ENCODE assay signal across 11 cellular contexts in the genomic region with DNA sequence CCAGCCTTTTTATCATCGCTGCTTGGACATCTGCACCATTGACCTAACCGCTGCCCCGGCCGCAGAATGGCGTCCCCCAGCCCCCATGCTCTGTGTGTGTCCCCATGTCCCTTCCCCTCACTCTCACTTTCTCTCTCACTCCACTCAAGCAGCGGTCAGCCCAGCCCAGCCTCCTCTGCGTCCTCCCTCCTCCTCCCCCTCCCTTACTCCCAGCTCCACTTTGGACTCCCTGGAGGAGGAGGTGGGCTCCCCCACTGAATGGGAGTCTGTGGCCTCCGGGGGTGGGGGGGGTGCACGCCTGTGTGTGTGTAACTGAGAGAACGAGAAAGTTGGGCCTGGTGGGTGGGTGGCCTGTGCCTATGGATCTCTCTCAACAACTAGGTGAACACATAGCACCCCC. TPM values are rescaled to one million over a fixed set of nuclear protein-coding genes. Genes with fewer than 3 reads are reported as not detected.
DNase-seq lines count a peak whose midpoint lies in the region; ATAC-seq and TF ChIP-seq lines count a peak whose summit lies in the region.
"Had no signal": no experiment of that assay in that cellular context is flagged by ENCODE, and none has a peak within 500 bp of the region (broad histone marks: within the 10 kb centered on the region; RNA-seq: fewer than 3 reads in every experiment).

No MANE protein-coding gene starts in this region.

- H3K27me3 ChIP-seq in CD4-positive, alpha-beta T cell (ENCODE audit: control insufficient read depth, insufficient read depth, low read length), result no peaks in the 10 kb centered on the region
- no peaks in the 10 kb centered on the region for H3K27me3 ChIP-seq in H9 (ENCODE audit: insufficient read depth, low read length)
- H3K27me3 ChIP-seq in adrenal gland, result no peaks in the 10 kb centered on the region
- no peaks in the 10 kb centered on the region for H3K27me3 ChIP-seq in neural cell (ENCODE audit: insufficient read depth, low read depth, low read length)
- no peaks in the 10 kb centered on the region for H3K27me3 ChIP-seq in esophagus squamous epithelium

- H3K9me3 Mint-ChIP-seq in CD4-positive, alpha-beta T cell, result no peaks in the 10 kb centered on the region
- no peaks in the 10 kb centered on the region; a peak in 3 of 5 replicates for H3K9me3 Mint-ChIP-seq in H9

- peaks cover 32% of the 10 kb centered on the region for H3K36me3 Mint-ChIP-seq in CD4-positive, alpha-beta T cell (ENCODE audit: low read depth)
- peaks cover 10 to 23% (median 15%) of the 10 kb centered on the region in 3 experiments for H3K36me3 Mint-ChIP-seq in H9 (ENCODE audit: insufficient read depth in 1 of 3, low read depth in 3 of 3)

- no peak for ATAC-seq in CD4-positive, alpha-beta T cell (ENCODE audit: poor library complexity)
- no peak for ATAC-seq in GM21381 (IDR thresholded peaks at IDR 0.05; ENCODE audit: unreplicated experiment)
- ATAC-seq: activated CD4-positive, CD25-positive, alpha-beta regulatory T cell treated with anti-CD3 and anti-CD28 coated beads, Interleukin-2, amount 50 U/mL, for 24 hours; mucosa of descending colon; sciatic nerve had no signal

- no peak overlapping the region for H3T11ph ChIP-seq in H9 (ENCODE audit: low read length)

- no peak overlapping the region for H3K9ac ChIP-seq in H9 (ENCODE audit: extremely low read depth, insufficient read length, low read length)
- H3K9ac ChIP-seq in neural cell (ENCODE audit: low read length), result no peak overlapping the region

- H3K36me3 ChIP-seq in adrenal gland (replicated peaks in 1 of 2) (peaks cover 0 to 13% of the 10 kb centered on the region in 2 donors), neural cell (ENCODE audit: insufficient read depth, low read length) (no peaks in the 10 kb centered on the region), esophagus squamous epithelium (peaks cover 10 to 43% (median 20%) of the 10 kb centered on the region in 3 donors)

- H3K4me2 ChIP-seq in H9 (ENCODE audit: insufficient read depth, insufficient read length, low read length) (no peak overlapping the region), neural cell (ENCODE audit: low read length) (no peak overlapping the region)

- TF ChIP-seq EP300 in neural cell (conservative IDR thresholded peaks at IDR 0.05; ENCODE audit: poor library complexity, severe bottlenecking), result no peak

- no peaks in the 10 kb centered on the region for H3K9me3 ChIP-seq in CD4-positive, alpha-beta T cell (ENCODE audit: control insufficient read depth, low read length)
- no peaks in the 10 kb centered on the region for H3K9me3 ChIP-seq in H9 (ENCODE audit: control insufficient read depth, low read depth, low read length)
- no peaks in the 10 kb centered on the region for H3K9me3 ChIP-seq in adrenal gland (replicated peaks in 1 of 3)
- H3K9me3 ChIP-seq in neural cell (ENCODE audit: low read length), result no peaks in the 10 kb centered on the region
- no peaks in the 10 kb centered on the region for H3K9me3 ChIP-seq in esophagus squamous epithelium
- H3K9me3 ChIP-seq: mucosa of descending colon had no signal

- no peak overlapping the region for H3K27ac ChIP-seq in CD4-positive, alpha-beta T cell (ENCODE audit: low read depth, low read length)
- H3K27ac ChIP-seq in H9 (ENCODE audit: insufficient read length, low read depth, low read length) (no peak overlapping the region), adrenal gland (no peak overlapping the region), neural cell (ENCODE audit: low read length) (no peak overlapping the region), esophagus squamous epithelium (no peak overlapping the region)

- no peak overlapping the region for H4K8ac ChIP-seq in H9 (replicated peaks; ENCODE audit: insufficient read length, low read depth, low read length)

- DNase-seq in CD4-positive, alpha-beta T cell, result no peak
- DNase-seq in H9 (no peak), adrenal gland (peak in 4 of 7 donors; percentile 25 to 63 (median 31)), NCI-H2196 (lab: John Stamatoyannopoulos, UW; ENCODE audit: unreplicated experiment) (no peak), esophagus squamous epithelium (lab: John Stamatoyannopoulos, UW) (no peak)

- no peak overlapping the region for H3K18ac ChIP-seq in H9 (ENCODE audit: insufficient read length, low read depth, low read length)

- H3K4ac ChIP-seq in H9 (ENCODE audit: low read depth, low read length), result no peak overlapping the region

- no peak overlapping the region for H4K5ac ChIP-seq in H9 (ENCODE audit: insufficient read length, low read depth, low read length)

- no peak for TF ChIP-seq CTCF in CD4-positive, alpha-beta T cell (IDR thresholded peaks at IDR 0.05)
- TF ChIP-seq CTCF in H9 (conservative IDR thresholded peaks at IDR 0.05), result no peak
- TF ChIP-seq CTCF in adrenal gland (IDR thresholded peaks at IDR 0.05), result no peak
- TF ChIP-seq CTCF in neural cell (IDR thresholded peaks at IDR 0.05; ENCODE audit: poor library complexity, severe bottlenecking), result no peak
- no peak for TF ChIP-seq CTCF in esophagus squamous epithelium (IDR thresholded peaks at IDR 0.05)

- H2BK12ac ChIP-seq in H9 (ENCODE audit: insufficient read length, low read depth, low read length), result no peak overlapping the region

- H3F3A ChIP-seq in neural cell (ENCODE audit: insufficient read depth, low read length, poor library complexity, severe bottlenecking), result no peaks in the 10 kb centered on the region

- no peak overlapping the region for H2BK120ac ChIP-seq in H9 (ENCODE audit: low read depth, low read length, poor library complexity, severe bottlenecking)

- H2BK5ac ChIP-seq in H9 (ENCODE audit: insufficient read length, low read length), result no peak overlapping the region

- no peak overlapping the region for H3K14ac ChIP-seq in H9 (ENCODE audit: insufficient read depth, low read length)

- H3K4me1 ChIP-seq in H9 (ENCODE audit: insufficient read depth, low read length), result 0 out of 2 replicates have a peak, but pooled peaks cover 4% of the 10 kb centered on the region
- H3K4me1 ChIP-seq in adrenal gland (replicated peaks in 1 of 2), result peaks cover 20 to 44% of the 10 kb centered on the region in 2 donors
- peaks cover 28 to 77% (median 50%) of the 10 kb centered on the region in 3 donors for H3K4me1 ChIP-seq in esophagus squamous epithelium

- no peaks in the 10 kb centered on the region for H3K79me1 ChIP-seq in H9 (ENCODE audit: insufficient read depth, low read depth, low read length, poor library complexity, severe bottlenecking)

- no peak overlapping the region for H4K91ac ChIP-seq in H9 (ENCODE audit: insufficient read length, low read depth, low read length)

- peaks cover 6% of the 10 kb centered on the region for H3K27me3 Mint-ChIP-seq in CD4-positive, alpha-beta T cell
- peaks cover 3% of the 10 kb centered on the region for H3K27me3 Mint-ChIP-seq in H9 (ENCODE audit: low read depth)

- H3K23ac ChIP-seq in H9 (ENCODE audit: insufficient read length, low read depth, low read length), result no peak overlapping the region

- TF ChIP-seq RAD21 in neural cell (conservative IDR thresholded peaks at IDR 0.05), result no peak

- H3K56ac ChIP-seq in H9 (ENCODE audit: insufficient read length, low read depth, low read length), result no peak overlapping the region

- TF ChIP-seq POLR2A in adrenal gland (IDR thresholded peaks at IDR 0.05) (no peak), esophagus squamous epithelium (IDR thresholded peaks at IDR 0.05) (no peak)

- CTCF ChIA-PET in CD4-positive, alpha-beta T cell (lab: Charles Lee), result no interaction called here

- H2AFZ ChIP-seq in H9 (ENCODE audit: low read length) (no peak overlapping the region), neural cell (ENCODE audit: low read depth, low read length) (no peak overlapping the region)

- no peak overlapping the region for H2BK20ac ChIP-seq in H9 (ENCODE audit: low read depth, low read length, poor library complexity, severe bottlenecking)

- H4K20me1 ChIP-seq in H9 (ENCODE audit: control insufficient read depth, insufficient read depth, insufficient read length) (no peaks in the 10 kb centered on the region), neural cell (ENCODE audit: insufficient read depth) (no peaks in the 10 kb centered on the region)

- no peaks in the 10 kb centered on the region for H3K9me2 ChIP-seq in neural cell (ENCODE audit: insufficient read depth, low read length)

- peak overlapping the region; percentile 89 for H3K27ac Mint-ChIP-seq in CD4-positive, alpha-beta T cell
- peak overlapping the region in 2 of 3 experiments; percentile 31 to 42; a peak in 2 of 7 replicates for H3K27ac Mint-ChIP-seq in H9

- no CpG with 5 or more reads among the region's 10 CpGs for WGBS in H9 (ENCODE audit: extremely low coverage, insufficient read length, low lambda C conversion rate)
- WGBS in adrenal gland, 4 donors, result 82 to 89% (median 86%) methylated on average over 8 to 10 of the region's 10 CpGs
- 86 to 91% methylated on average over 6 to 9 of the region's 10 CpGs for WGBS in esophagus squamous epithelium, 2 donors

- H3K79me2 ChIP-seq in H9 (ENCODE audit: insufficient read depth, low read length), result peaks cover 6% of the 10 kb centered on the region; the same call in 1 of the 2 replicates
- H3K79me2 ChIP-seq in neural cell (replicated peaks; ENCODE audit: insufficient read depth, low read length), result peaks cover 22% of the 10 kb centered on the region

- intact Hi-C loops in CD4-positive, alpha-beta T cell (cut with DNase I, micrococcal nuclease), result loop anchor here in 1 of 2 experiments (10.0 kb wide), 1 partner anchor 371 kb away; the partner anchor contains the start of gene PNPLA6
- intact Hi-C loops in adrenal gland (cut with DNase I), result no loop called here
- intact Hi-C loops in esophagus squamous epithelium (cut with DNase I), result loop anchor here (10.0 kb wide), 1 partner anchor 51 kb away; no protein-coding TSS in a partner anchor

- H2BK15ac ChIP-seq in H9 (ENCODE audit: low read depth, low read length), result no peak overlapping the region

- H3K4me3 ChIP-seq in adrenal gland, result no peak overlapping the region
- peak overlapping the region; percentile 95 for H3K4me3 ChIP-seq in neural cell (ENCODE audit: low read length)
- no peak overlapping the region for H3K4me3 ChIP-seq in esophagus squamous epithelium
- H3K4me3 ChIP-seq: mucosa of descending colon had no signal

- H3K4me1 Mint-ChIP-seq in CD4-positive, alpha-beta T cell (ENCODE audit: low read depth), result peaks cover 26% of the 10 kb centered on the region
- H3K4me1 Mint-ChIP-seq in H9, result peaks cover 15 to 24% of the 10 kb centered on the region in 2 experiments

- no peak overlapping the region for H2AK5ac ChIP-seq in H9 (ENCODE audit: insufficient read length, low read length)

- H3K4me3 Mint-ChIP-seq in CD4-positive, alpha-beta T cell, result peak overlapping the region; percentile 91
- H3K4me3 Mint-ChIP-seq in H9, result peak overlapping the region; percentile 40 to 66; a peak in 3 of 5 replicates

- peaks cover 19% of the 10 kb centered on the region for H3K23me2 ChIP-seq in H9 (ENCODE audit: insufficient read length, low read depth, low read length, poor library complexity, severe bottlenecking)

- POLR2A ChIA-PET in CD4-positive, alpha-beta T cell (lab: Charles Lee), result interaction anchor here (1.7 kb wide), 1 partner anchor 15 kb away, joined by 4 read pairs; the partner anchor contains the start of gene SNAPC2

RNA-seq across cellular contexts. Expression of gene MAP2K7, which starts 2.2 kb away (rescaled TPM):
- 10 to 100 TPM; 81.7 to 82.3 TPM for total RNA-seq in CD4-positive, alpha-beta T cell
- total RNA-seq in H9 (2021) (47.2 and 48.1 TPM in 2 replicates), adrenal gland (10 to 100 TPM in 6 of 8 donors, 1 to 10 TPM in 2; 9.2 to 41.2 (median 23.2) TPM), esophagus squamous epithelium (10 to 100 TPM in 3 of 4 donors, 1 to 10 TPM in 1; 8.6 to 17.3 (median 13.8) TPM)
- polyA plus RNA-seq in adrenal gland (100 to 1,000 TPM in 1 of 3 donors, 10 to 100 TPM in 1, 1 to 10 TPM in 1; 7.5 to 110 (median 21.7) TPM), neural cell (9.2 and 13.4 TPM in 2 replicates)
- polyA minus RNA-seq in neural cell, result 9.7 and 10.3 TPM in 2 replicates

RNA-seq across cellular contexts. Expression of gene TGFBR3L, which starts 8.8 kb away (rescaled TPM):
- total RNA-seq in CD4-positive, alpha-beta T cell, result 1 to 10 TPM; 1.1 to 1.2 TPM
- 5.5 and 6.5 TPM in 2 replicates for total RNA-seq in H9 (2021)
- 1 to 10 TPM in 3 of 8 donors, under 1 TPM in 2, not detected in 3; 0.23 to 7.0 (median 2.1) TPM for total RNA-seq in adrenal gland
- 1 to 10 TPM in 2 of 3 donors, under 1 TPM in 1; 0.62 to 3.3 (median 1.2) TPM for polyA plus RNA-seq in adrenal gland
- polyA plus RNA-seq in neural cell, result not detected in 2 replicates
- polyA minus RNA-seq in neural cell, result not detected in 2 replicates
- total RNA-seq in esophagus squamous epithelium, result not detected
- total RNA-seq: sciatic nerve, SK-MEL-5 had no signal

RNA-seq across cellular contexts. Expression of gene SNAPC2, which starts 14.3 kb away (rescaled TPM):
- 10 to 100 TPM in 1 of 2 experiments, 1 to 10 TPM in 1; 9.9 to 10.9 TPM for total RNA-seq in CD4-positive, alpha-beta T cell
- total RNA-seq in H9 (2021) (17.1 and 17.8 TPM in 2 replicates), adrenal gland (10 to 100 TPM; 12.7 to 38.2 (median 23.7) TPM), esophagus squamous epithelium (10 to 100 TPM in 1 of 4 donors, 1 to 10 TPM in 3; 6.2 to 10.9 (median 6.4) TPM)
- polyA plus RNA-seq in adrenal gland (10 to 100 TPM in 2 of 3 donors, 1 to 10 TPM in 1; 8.2 to 20.7 (median 16.0) TPM), neural cell (12.8 and 13.2 TPM in 2 replicates)
- polyA minus RNA-seq in neural cell, result 10.5 and 11.3 TPM in 2 replicates

RNA-seq across cellular contexts. Expression of gene LRRC8E, which starts 17.5 kb away (rescaled TPM):
- total RNA-seq in CD4-positive, alpha-beta T cell, result not detected
- 4.6 and 4.8 TPM in 2 replicates for total RNA-seq in H9 (2021)
- 10 to 100 TPM in 7 of 8 donors, 1 to 10 TPM in 1; 9.2 to 22.9 (median 12.6) TPM for total RNA-seq in adrenal gland
- polyA plus RNA-seq in adrenal gland, result 10 to 100 TPM in 1 of 3 donors, 1 to 10 TPM in 2; 2.4 to 11.4 (median 3.1) TPM
- polyA plus RNA-seq in neural cell, result not detected in 2 replicates
- polyA minus RNA-seq in neural cell, result not detected in 2 replicates
- total RNA-seq in esophagus squamous epithelium, result 10 to 100 TPM in 2 of 4 donors, 1 to 10 TPM in 2; 7.6 to 17.0 (median 9.5) TPM

RNA-seq across cellular contexts. Expression of gene CTXN1, which starts 20.1 kb away (rescaled TPM):
- not detected for total RNA-seq in CD4-positive, alpha-beta T cell
- total RNA-seq in H9 (2021) (22.7 and 24.5 TPM in 2 replicates), adrenal gland (10 to 100 TPM in 5 of 8 donors, 1 to 10 TPM in 3; 2.4 to 17.9 (median 10.7) TPM), esophagus squamous epithelium (1 to 10 TPM in 1 of 4 donors, under 1 TPM in 2, not detected in 1; 0.35 to 2.7 (median 0.75) TPM)
- polyA plus RNA-seq in adrenal gland (10 to 100 TPM in 2 of 3 donors, not detected in 1; 10.4 to 12.2 TPM), neural cell (24.7 and 34.1 TPM in 2 replicates)
- polyA minus RNA-seq in neural cell, result 34.8 and 39.0 TPM in 2 replicates

Comparison
In these comparisons a context has a peak if more than half of its experiments do, and no peak if none do; other contexts are left out.
1. DNase-seq: peak in adrenal gland (4 of 7); none in CD4-positive, alpha-beta T cell (0 of 10), H9 (single experiment), NCI-H2196 (single experiment) and esophagus squamous epithelium (single experiment).